ENCODE assay signal across 8 cellular contexts in the genomic region with DNA sequence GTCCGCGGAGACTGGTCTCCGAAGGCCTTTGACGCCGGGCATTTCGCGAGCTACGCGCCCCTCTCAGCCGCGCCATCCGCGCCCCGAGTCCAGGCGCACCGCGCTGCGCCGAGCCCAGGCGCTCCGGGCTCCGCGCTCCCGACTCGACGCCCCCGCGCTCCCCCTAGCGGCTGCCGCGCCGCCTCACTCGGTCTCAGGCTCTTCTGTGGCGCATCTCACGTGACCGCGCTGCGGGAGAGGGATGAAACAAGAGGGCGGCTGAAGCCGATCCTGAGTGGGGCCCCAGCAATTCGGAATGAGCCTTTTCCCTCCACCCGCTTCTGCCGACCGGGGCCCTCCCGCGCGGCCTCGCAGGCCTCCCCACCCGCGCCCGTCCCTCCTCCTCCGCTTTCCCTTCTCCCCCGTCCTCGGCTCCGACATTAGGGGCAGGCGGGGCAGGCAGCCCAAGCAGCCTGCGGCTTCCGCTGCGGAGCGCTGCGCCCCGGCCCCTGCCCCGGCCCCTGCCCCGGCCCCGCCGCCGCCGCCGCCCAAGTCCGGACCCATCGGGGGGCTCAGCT. TPM values are rescaled to one million over a fixed set of nuclear protein-coding genes. Genes with fewer than 3 reads are reported as not detected.
DNase-seq lines count a peak whose midpoint lies in the region; ATAC-seq and TF ChIP-seq lines count a peak whose summit lies in the region.

No MANE protein-coding gene starts in this region.

- WGBS in heart right ventricle, 2 donors = 0% methylated on average over 46 to 66 of the region's 71 CpGs

- H3K27ac Mint-ChIP-seq in HFFc6 (peak overlapping the region; percentile 66), progenitor cell of endocrine pancreas (peak overlapping the region; percentile 92)

- H3K9me3 Mint-ChIP-seq in HFFc6 (no peaks in the 10 kb centered on the region), progenitor cell of endocrine pancreas (ENCODE audit: low read depth) (no peaks in the 10 kb centered on the region)

- no peaks in the 10 kb centered on the region for H3K9me3 ChIP-seq in heart right ventricle

- peaks cover 0 to 35% (median 18%) of the 10 kb centered on the region in 9 donors for H3K4me1 ChIP-seq in heart right ventricle

- no peak for DNase-seq in GM12864 (ENCODE audit: low read depth)
- DNase-seq in HFFc6 = peak; percentile 70
- DNase-seq in MV-4-11 (lab: John Stamatoyannopoulos, UW) = peak; percentile 73
- peak; percentile 71 for DNase-seq in SKM-1 treated with dmso at 0.1 percent for 144 hours (lab: John Stamatoyannopoulos, UW; ENCODE audit: unreplicated experiment)
- DNase-seq in activated naive CD8-positive, alpha-beta T cell treated with anti-CD3 and anti-CD28 coated beads, Interleukin-2, amount 50 U/mL, for 16 hours (ENCODE audit: low read depth, low spot score) = peak; percentile 77
- peak; percentile 90 to 95 for DNase-seq in heart right ventricle
- DNase-seq in progenitor cell of endocrine pancreas (ENCODE audit: low spot score, unreplicated experiment) = peak; percentile 90
- DNase-seq in ureter (ENCODE audit: low spot score) = peak; percentile 94

- peak; percentile 91 to 95 (median 94) for ATAC-seq in heart right ventricle

- intact Hi-C loops in heart right ventricle (cut with DNase I) = loop anchor here in 4 of 10 donors (5.0 to 10.0 kb wide), 4 partner anchors 33 to 259 kb away; partner anchors contain the start of gene AMZ2 (in 4 of the 4)

- peaks cover 0 to 19% (median 5%) of the 10 kb centered on the region in 9 donors for H3K36me3 ChIP-seq in heart right ventricle

- H3K36me3 Mint-ChIP-seq in HFFc6 (ENCODE audit: low read depth) (peaks cover 3% of the 10 kb centered on the region; the same call in 1 of the 2 replicates), progenitor cell of endocrine pancreas (ENCODE audit: insufficient read depth) (peaks cover 10% of the 10 kb centered on the region)

- peaks cover 0 to 17% (median under 1%) of the 10 kb centered on the region in 7 donors for H3K27me3 ChIP-seq in heart right ventricle

- H3K4me1 Mint-ChIP-seq in HFFc6 (ENCODE audit: low read depth) (peaks cover 15% of the 10 kb centered on the region), progenitor cell of endocrine pancreas (ENCODE audit: low read depth) (peaks cover 11% of the 10 kb centered on the region)

- peaks cover 7% of the 10 kb centered on the region for H3K27me3 Mint-ChIP-seq in HFFc6 (ENCODE audit: insufficient read depth)
- peaks cover 37% of the 10 kb centered on the region for H3K27me3 Mint-ChIP-seq in progenitor cell of endocrine pancreas

- TF ChIP-seq CTCF in GM12864 (IDR thresholded peaks at IDR 0.05; ENCODE audit: low read depth, low read length, missing control alignments) (peak; percentile 86), HFFc6 (IDR thresholded peaks at IDR 0.05) (peak; percentile 95), heart right ventricle (IDR thresholded peaks at IDR 0.05) (peak; percentile 79 to 98 (median 96)), progenitor cell of endocrine pancreas (IDR thresholded peaks at IDR 0.05; ENCODE audit: unreplicated experiment) (peak; percentile 87)

- H3K4me3 Mint-ChIP-seq in HFFc6 (peak overlapping the region; percentile 87), progenitor cell of endocrine pancreas (ENCODE audit: low read depth) (peak overlapping the region; percentile 81)

- H3K4me3 ChIP-seq in GM12864 (ENCODE audit: low read depth, low read length) (peak overlapping the region; percentile 86), heart right ventricle (peak overlapping the region; percentile 54 to 92 (median 82))

- H3K27ac ChIP-seq in heart right ventricle = peak overlapping the region; percentile 85 to 93 (median 90)

RNA-seq across cellular contexts. Expression of gene AMZ2, which starts 42.5 kb away (rescaled TPM):
- 100 to 1,000 TPM; 108 to 127 (median 123) TPM for total RNA-seq in HFFc6 (2021; fragmentation: NEBNext Ultra II Directional; extraction: Animal tissue kit (Norgen Biotek cat#: 25700))
- 100 to 1,000 TPM in 8 of 10 donors, 10 to 100 TPM in 2; 70.7 to 140 (median 111) TPM for total RNA-seq in heart right ventricle
- 10 to 100 TPM; 41.6 to 77.4 TPM for polyA plus RNA-seq in heart right ventricle
- 58.3 and 61.4 TPM in 2 replicates for total RNA-seq in progenitor cell of endocrine pancreas
- total RNA-seq in ureter = 83.2 TPM
